ENCODE assay signal across 8 cellular contexts in genomic region chr13:50126378-50127016, GRCh38.
DNase-seq lines count a peak whose midpoint lies in the region; ATAC-seq and TF ChIP-seq lines count a peak whose summit lies in the region.

No MANE protein-coding gene starts in this region.

- peak overlapping the region; percentile 98 to 100 (median 99) for H3K9ac ChIP-seq in BLaER1 treated with 17β-estradiol and CSF1 and Interleukin-3, amounts not matched to agents 10 nM and 100 nM
- H3K9ac ChIP-seq in H9 (ENCODE audit: extremely low read depth, insufficient read length, low read length) (no peak overlapping the region), parathyroid adenoma (no peak overlapping the region)

- no peaks in the 10 kb centered on the region for H3K79me2 ChIP-seq in H9 (ENCODE audit: insufficient read depth, low read length)
- no peaks in the 10 kb centered on the region for H3K79me2 ChIP-seq in parathyroid adenoma

- no peak overlapping the region; a peak in 1 of 7 replicates for H3K27ac Mint-ChIP-seq in H9

- peak overlapping the region; percentile 98 to 100 (median 99) for H3K27ac ChIP-seq in BLaER1 treated with 17β-estradiol and CSF1 and Interleukin-3, amounts not matched to agents 10 nM and 100 nM
- H3K27ac ChIP-seq in H9 (ENCODE audit: insufficient read length, low read depth, low read length) (no peak overlapping the region), parathyroid adenoma (peak overlapping the region; percentile 95)

- no peak overlapping the region for H4K5ac ChIP-seq in H9 (ENCODE audit: insufficient read length, low read depth, low read length)

- peak overlapping the region; percentile 58 to 82 for H3K4me3 Mint-ChIP-seq in H9

- peaks cover 58 to 73% (median 71%) of the 10 kb centered on the region in 10 experiments for H3K4me1 ChIP-seq in BLaER1 treated with 17β-estradiol and CSF1 and Interleukin-3, amounts not matched to agents 10 nM and 100 nM
- H3K4me1 ChIP-seq in H9 (ENCODE audit: insufficient read depth, low read length) (peaks cover 3% of the 10 kb centered on the region; the same call in 1 of the 2 replicates), parathyroid adenoma (peaks cover 3% of the 10 kb centered on the region)

- peaks cover 0 to 7% (median 0%) of the 10 kb centered on the region in 11 experiments; a peak in 7 of 22 replicates for H3K36me3 ChIP-seq in BLaER1 treated with 17β-estradiol and CSF1 and Interleukin-3, amounts not matched to agents 10 nM and 100 nM
- no peaks in the 10 kb centered on the region for H3K36me3 ChIP-seq in parathyroid adenoma (ENCODE audit: control insufficient read depth, insufficient read depth, low read length)

- H2BK120ac ChIP-seq in H9 (ENCODE audit: low read depth, low read length, poor library complexity, severe bottlenecking), result no peak overlapping the region

- no peak overlapping the region for H2AK5ac ChIP-seq in H9 (ENCODE audit: insufficient read length, low read length)

- peaks cover 31 to 40% (median 35%) of the 10 kb centered on the region in 11 experiments for H3K27me3 ChIP-seq in BLaER1 treated with 17β-estradiol and CSF1 and Interleukin-3, amounts not matched to agents 10 nM and 100 nM
- peaks cover 75% of the 10 kb centered on the region for H3K27me3 ChIP-seq in H9 (ENCODE audit: insufficient read depth, low read length)
- H3K27me3 ChIP-seq in parathyroid adenoma (ENCODE audit: control insufficient read depth, insufficient read depth, low read length), result peaks cover 8% of the 10 kb centered on the region

- no peaks in the 10 kb centered on the region; a peak in 1 of 7 replicates for H3K36me3 Mint-ChIP-seq in H9 (ENCODE audit: insufficient read depth in 1 of 3, low read depth in 3 of 3)

- H3K9me3 Mint-ChIP-seq in H9, result peaks cover 0 to 6% of the 10 kb centered on the region in 2 experiments; a peak in 3 of 5 replicates

- H2BK20ac ChIP-seq in H9 (ENCODE audit: low read depth, low read length, poor library complexity, severe bottlenecking), result no peak overlapping the region

- peak; percentile 39 for DNase-seq in H9
- DNase-seq in SK-MEL-5 (ENCODE audit: low read depth, low spot score), result peak; percentile 43
- peak; percentile 39 for DNase-seq in epithelial cell of proximal tubule (ENCODE audit: low read depth)
- no peak for DNase-seq in hepatic stellate cell (ENCODE audit: low spot score)
- DNase-seq in G401 (ENCODE audit: low spot score), result no peak

- H3K27me3 Mint-ChIP-seq in H9 (ENCODE audit: low read depth), result peaks cover 83% of the 10 kb centered on the region

- no CpG with 5 or more reads among the region's 22 CpGs for WGBS in H9 (ENCODE audit: extremely low coverage, insufficient read length, low lambda C conversion rate)

- H3K23me2 ChIP-seq in H9 (ENCODE audit: insufficient read length, low read depth, low read length, poor library complexity, severe bottlenecking), result peaks cover 49% of the 10 kb centered on the region

- TF ChIP-seq CTCF in H9 (conservative IDR thresholded peaks at IDR 0.05), result no peak
- TF ChIP-seq CTCF in epithelial cell of proximal tubule (conservative IDR thresholded peaks at IDR 0.05; ENCODE audit: low read depth, low read length), result no peak
- no peak for TF ChIP-seq CTCF in parathyroid adenoma (IDR thresholded peaks at IDR 0.05)

- H3K4me2 ChIP-seq in BLaER1 treated with 17β-estradiol and CSF1 and Interleukin-3, amounts not matched to agents 10 nM and 100 nM, result peak overlapping the region; percentile 87 to 99 (median 95)
- H3K4me2 ChIP-seq in H9 (ENCODE audit: insufficient read depth, insufficient read length, low read length), result peak overlapping the region; percentile 74
- H3K4me2 ChIP-seq in parathyroid adenoma (ENCODE audit: low read length), result peak overlapping the region; percentile 88

- H3K79me1 ChIP-seq in H9 (ENCODE audit: insufficient read depth, low read depth, low read length, poor library complexity, severe bottlenecking), result no peaks in the 10 kb centered on the region

- no peak overlapping the region for H3K18ac ChIP-seq in H9 (ENCODE audit: insufficient read length, low read depth, low read length)

- H2BK15ac ChIP-seq in H9 (ENCODE audit: low read depth, low read length), result no peak overlapping the region

- in situ Hi-C loops in SK-MEL-5 (cut with HindIII; ENCODE audit: low pct_unique_long_range_greater_than_20kb, low sequenced_read_pairs), result no loop called here
- in situ Hi-C loops in G401 (cut with HindIII; ENCODE audit: low sequenced_read_pairs), result no loop called here

- H3K9me3 ChIP-seq in BLaER1 treated with 17β-estradiol and CSF1 and Interleukin-3, amounts not matched to agents 10 nM and 100 nM (replicated peaks in 1 of 11), result no peaks in the 10 kb centered on the region
- H3K9me3 ChIP-seq in H9 (ENCODE audit: control insufficient read depth, low read depth, low read length), result no peaks in the 10 kb centered on the region
- H3K9me3 ChIP-seq in parathyroid adenoma (ENCODE audit: control insufficient read depth, low read length), result no peaks in the 10 kb centered on the region

- no peak overlapping the region for H3K4ac ChIP-seq in H9 (ENCODE audit: low read depth, low read length)

- ATAC-seq in HG02623 (IDR thresholded peaks at IDR 0.05; ENCODE audit: unreplicated experiment), result no peak

- no peak overlapping the region for H3K56ac ChIP-seq in H9 (ENCODE audit: insufficient read length, low read depth, low read length)

- no peak overlapping the region for H4K8ac ChIP-seq in H9 (replicated peaks; ENCODE audit: insufficient read length, low read depth, low read length)

- H2BK12ac ChIP-seq in H9 (ENCODE audit: insufficient read length, low read depth, low read length), result no peak overlapping the region

- no peak overlapping the region for H3K23ac ChIP-seq in H9 (ENCODE audit: insufficient read length, low read depth, low read length)

- no peak overlapping the region for H3K14ac ChIP-seq in H9 (ENCODE audit: insufficient read depth, low read length)

- peaks cover 0 to 26% (median 14%) of the 10 kb centered on the region in 11 experiments; a peak in 14 of 22 replicates for H4K20me1 ChIP-seq in BLaER1 treated with 17β-estradiol and CSF1 and Interleukin-3, amounts not matched to agents 10 nM and 100 nM
- H4K20me1 ChIP-seq in H9 (ENCODE audit: control insufficient read depth, insufficient read depth, insufficient read length), result no peaks in the 10 kb centered on the region

- H4K91ac ChIP-seq in H9 (ENCODE audit: insufficient read length, low read depth, low read length), result no peak overlapping the region

- no peak overlapping the region for H2AFZ ChIP-seq in H9 (ENCODE audit: low read length)
- peak overlapping the region; percentile 78 for H2AFZ ChIP-seq in parathyroid adenoma

- peaks cover 52 to 62% of the 10 kb centered on the region in 2 experiments for H3K4me1 Mint-ChIP-seq in H9

- no peak overlapping the region for H3T11ph ChIP-seq in H9 (ENCODE audit: low read length)

- peak overlapping the region; percentile 89 to 99 (median 96) for H3K4me3 ChIP-seq in BLaER1 treated with 17β-estradiol and CSF1 and Interleukin-3, amounts not matched to agents 10 nM and 100 nM
- H3K4me3 ChIP-seq in epithelial cell of proximal tubule (ENCODE audit: low read depth, low read length) (peak overlapping the region; percentile 71), parathyroid adenoma (ENCODE audit: low read depth, low read length) (peak overlapping the region; percentile 85)

- no peak overlapping the region for H2BK5ac ChIP-seq in H9 (ENCODE audit: insufficient read length, low read length)

Comparison
In these comparisons a context has a peak if more than half of its experiments do, and no peak if none do; other contexts are left out.
1. H3K9ac ChIP-seq: peak in BLaER1 treated with 17β-estradiol and CSF1 and Interleukin-3, amounts not matched to agents 10 nM and 100 nM (11 of 11); none in H9 (single experiment) and parathyroid adenoma (single experiment).
2. DNase-seq: peak in H9 (single experiment), SK-MEL-5 (single experiment) and epithelial cell of proximal tubule (single experiment); none in hepatic stellate cell (single experiment) and G401 (single experiment).
3. Peak in every context shown above with its lines, with median percentiles within 50 percentile points of each other: H3K4me2 ChIP-seq and H3K4me3 ChIP-seq.